Comparison of ENCODE assay signal across 9 cellular contexts in the genomic region with DNA sequence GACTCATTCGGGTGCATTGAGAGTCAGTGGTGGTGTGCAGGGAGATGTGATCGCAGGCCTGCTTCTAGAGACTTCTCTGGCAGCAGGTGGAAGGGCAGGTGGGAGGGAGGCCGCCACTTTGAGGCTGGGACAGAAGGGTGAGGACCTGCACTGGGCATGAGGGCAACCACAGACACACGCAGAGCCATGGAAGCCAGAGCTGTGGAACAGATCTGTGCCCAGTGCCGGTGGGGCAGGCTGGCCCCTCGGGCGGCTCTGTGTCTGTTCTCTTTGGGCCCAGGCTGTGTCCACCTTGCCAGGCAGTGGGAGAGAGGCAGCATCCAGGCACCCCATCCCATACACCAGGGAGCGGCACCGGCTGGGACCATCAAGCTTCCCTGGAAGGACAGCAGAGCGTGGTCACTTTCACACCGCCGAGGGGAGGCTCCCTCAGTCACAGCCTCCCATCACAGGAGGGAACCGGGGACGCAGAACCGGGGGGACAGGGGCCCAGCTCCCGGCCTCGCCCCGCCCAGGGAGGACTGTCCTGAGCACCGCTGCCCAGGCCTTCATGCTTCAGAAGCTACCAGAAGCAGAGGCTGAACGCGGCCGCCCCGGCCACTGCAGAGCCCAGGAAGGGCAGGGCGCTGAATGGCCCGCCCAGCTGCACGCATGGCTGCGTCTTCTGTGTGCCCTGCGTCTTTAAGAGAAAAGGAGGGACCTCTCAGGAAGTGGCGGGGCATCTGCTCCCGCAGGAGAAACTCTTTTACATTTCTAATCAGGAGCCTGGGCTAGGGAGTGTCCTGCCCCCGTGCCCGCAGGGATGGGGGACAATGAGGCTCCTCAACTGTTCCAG. TPM values are rescaled to one million over a fixed set of nuclear protein-coding genes. Genes with fewer than 3 reads are reported as not detected.
DNase-seq lines count a peak whose midpoint lies in the region; ATAC-seq and TF ChIP-seq lines count a peak whose summit lies in the region.
"Had no signal": no experiment of that assay in that cellular context is flagged by ENCODE, and none has a peak within 500 bp of the region (broad histone marks: within the 10 kb centered on the region; RNA-seq: fewer than 3 reads in every experiment).

No MANE protein-coding gene starts in this region.

- peak overlapping the region; percentile 58 for H3K4me3 ChIP-seq in lower lobe of right lung
- H3K4me3 ChIP-seq in vagina = peak overlapping the region; percentile 31 to 37

- H3K4me1 Mint-ChIP-seq in HFFc6 (ENCODE audit: low read depth) = peaks cover 11% of the 10 kb centered on the region; the same call in 1 of the 2 replicates
- peaks cover 18% of the 10 kb centered on the region for H3K4me1 Mint-ChIP-seq in activated naive CD8-positive, alpha-beta T cell treated with anti-CD3 and anti-CD28 coated beads, Interleukin-2, amount 10 ng/mL, durations not matched to agents 7 days and 5 days

- H3K4me1 ChIP-seq in lower lobe of right lung (peaks cover 3% of the 10 kb centered on the region), vagina (peaks cover 15% of the 10 kb centered on the region)

- H3K27ac Mint-ChIP-seq in HFFc6 = no peak overlapping the region
- no peak overlapping the region for H3K27ac Mint-ChIP-seq in activated naive CD8-positive, alpha-beta T cell treated with anti-CD3 and anti-CD28 coated beads, Interleukin-2, amount 10 ng/mL, durations not matched to agents 7 days and 5 days

- H3K27ac ChIP-seq in lower lobe of right lung = peak overlapping the region; percentile 46
- H3K27ac ChIP-seq in vagina = no peak overlapping the region

- H3K27me3 ChIP-seq in lower lobe of right lung (ENCODE audit: low read depth) (peaks cover 36% of the 10 kb centered on the region), vagina (no peaks in the 10 kb centered on the region)

- peaks cover 17% of the 10 kb centered on the region for H3K27me3 Mint-ChIP-seq in HFFc6 (ENCODE audit: insufficient read depth)
- H3K27me3 Mint-ChIP-seq in activated naive CD8-positive, alpha-beta T cell treated with anti-CD3 and anti-CD28 coated beads, Interleukin-2, amount 10 ng/mL, durations not matched to agents 7 days and 5 days = peaks cover 13% of the 10 kb centered on the region

- POLR2A ChIA-PET in activated naive CD8-positive, alpha-beta T cell treated with anti-CD3 and anti-CD28 coated beads, Interleukin-2, amount 10 ng/mL, durations not matched to agents 7 days and 5 days (lab: Charles Lee) = no interaction called here

- peak overlapping the region; percentile 81 for H3K4me3 Mint-ChIP-seq in HFFc6
- H3K4me3 Mint-ChIP-seq in activated naive CD8-positive, alpha-beta T cell treated with anti-CD3 and anti-CD28 coated beads, Interleukin-2, amount 10 ng/mL, durations not matched to agents 7 days and 5 days = peak overlapping the region; percentile 80

- in situ Hi-C loops in G401 (cut with HindIII; ENCODE audit: low sequenced_read_pairs) = no loop called here

- H3K9me3 Mint-ChIP-seq in HFFc6 = no peaks in the 10 kb centered on the region
- no peaks in the 10 kb centered on the region for H3K9me3 Mint-ChIP-seq in activated naive CD8-positive, alpha-beta T cell treated with anti-CD3 and anti-CD28 coated beads, Interleukin-2, amount 10 ng/mL, durations not matched to agents 7 days and 5 days

- no peaks in the 10 kb centered on the region for H3K36me3 Mint-ChIP-seq in HFFc6 (ENCODE audit: low read depth)
- H3K36me3 Mint-ChIP-seq in activated naive CD8-positive, alpha-beta T cell treated with anti-CD3 and anti-CD28 coated beads, Interleukin-2, amount 10 ng/mL, durations not matched to agents 7 days and 5 days = peaks cover 3% of the 10 kb centered on the region

- DNase-seq in G401 (ENCODE audit: low spot score) (peak; percentile 74), HFFc6 (no peak), lower lobe of right lung (no peak), vagina (ENCODE audit: extremely low spot score in 2 of 2) (peak in 1 of 2 donors; percentile 79), NCI-H2196 treated with DMSO at 0.1 percent for 48 hours (lab: John Stamatoyannopoulos, UW; ENCODE audit: unreplicated experiment) (no peak), T1000 (lab: John Stamatoyannopoulos, UW) (no peak), NCI-H1092 (lab: John Stamatoyannopoulos, UW) (no peak)
- no peak for DNase-seq in activated naive CD8-positive, alpha-beta T cell treated with anti-CD3 and anti-CD28 coated beads, Interleukin-2, amount 10 ng/mL, durations not matched to agents 7 days and 5 days

- H3K36me3 ChIP-seq in lower lobe of right lung = no peaks in the 10 kb centered on the region
- no peaks in the 10 kb centered on the region for H3K36me3 ChIP-seq in vagina

- no peak for TF ChIP-seq POLR2A in vagina (IDR thresholded peaks at IDR 0.05)

- intact Hi-C loops in lower lobe of right lung (cut with DNase I) (no loop called here), vagina (cut with DNase I) (no loop called here)

- ATAC-seq in activated naive CD8-positive, alpha-beta T cell treated with anti-CD3 and anti-CD28 coated beads, Interleukin-2, amount 10 ng/mL, durations not matched to agents 7 days and 5 days (ENCODE audit: low read depth) = peak; percentile 23
- peak; percentile 68 to 76 for ATAC-seq in lower lobe of right lung

- TF ChIP-seq CTCF in HFFc6 (IDR thresholded peaks at IDR 0.05) = no peak
- no peak for TF ChIP-seq CTCF in lower lobe of right lung (IDR thresholded peaks at IDR 0.05)
- no peak for TF ChIP-seq CTCF in vagina (IDR thresholded peaks at IDR 0.05)

- no peaks in the 10 kb centered on the region for H3K9me3 ChIP-seq in lower lobe of right lung
- no peaks in the 10 kb centered on the region for H3K9me3 ChIP-seq in vagina

RNA-seq across cellular contexts. Expression of gene EN2, which starts 32.1 kb away (rescaled TPM):
- total RNA-seq in G401 (2014; rRNA removed; shearing (Covaris generic)) = not detected in 2 replicates
- total RNA-seq in HFFc6 (2021; fragmentation: NEBNext Ultra II Directional; extraction: Animal tissue kit (Norgen Biotek cat#: 25700)) = not detected
- not detected for total RNA-seq in activated naive CD8-positive, alpha-beta T cell treated with anti-CD3 and anti-CD28 coated beads, Interleukin-2, amount 10 ng/mL, durations not matched to agents 7 days and 5 days
- not detected for total RNA-seq in lower lobe of right lung
- total RNA-seq in vagina = 0.98 TPM
- total RNA-seq: fibroblast of lung had no signal

RNA-seq across cellular contexts. Expression of gene CNPY1, which starts 56.3 kb away (rescaled TPM):
- not detected in 2 replicates for total RNA-seq in G401 (2014; rRNA removed; shearing (Covaris generic))
- not detected for total RNA-seq in HFFc6 (2021; fragmentation: NEBNext Ultra II Directional; extraction: Animal tissue kit (Norgen Biotek cat#: 25700))
- total RNA-seq in activated naive CD8-positive, alpha-beta T cell treated with anti-CD3 and anti-CD28 coated beads, Interleukin-2, amount 10 ng/mL, durations not matched to agents 7 days and 5 days = not detected
- total RNA-seq in lower lobe of right lung = not detected
- total RNA-seq in vagina = not detected
- total RNA-seq: fibroblast of lung had no signal
